ENCODE assay signal across 29 cellular contexts in genomic region chr12:125470838-125471775, GRCh38.
A peak's percentile ranks its signal among the peaks of the same experiment; 100 is the strongest.
DNase-seq lines count a peak whose midpoint lies in the region; ATAC-seq and TF ChIP-seq lines count a peak whose summit lies in the region.
"Had no signal": no experiment of that assay in that cellular context is flagged by ENCODE, and none has a peak within 500 bp of the region (broad histone marks: within the 10 kb centered on the region; RNA-seq: fewer than 3 reads in every experiment).

No MANE protein-coding gene starts in this region.

- DNase-seq in COLO829 (ENCODE audit: low spot score) (peak; percentile 7), hepatocyte (ENCODE audit: low spot score) (peak; percentile 17), DMS 273 treated with DMSO at 0.1 percent for 48 hours (lab: John Stamatoyannopoulos, UW) (no peak), ovary (no peak), heart left ventricle (no peak), H7 (no peak)
- DNase-seq: activated CD4-positive, alpha-beta T cell treated with anti-CD3 and anti-CD28 coated beads, Interleukin-2, amount 10 ng/mL, durations not matched to agents 7 days and 5 days; activated CD8-positive, alpha-beta memory T cell treated with anti-CD3 and anti-CD28 coated beads, Interleukin-2, amount 50 U/mL, for 48 hours; activated effector memory CD4-positive, alpha-beta T cell treated with Interleukin-2 at 50 U/mL for 16 hours; activated naive CD8-positive, alpha-beta T cell treated with anti-CD3 and anti-CD28 coated beads, Interleukin-2, amount 50 U/mL, for 24 hours; AML-193; COR-L47; cortex of kidney; foreskin fibroblast; hypothalamus; kidney; natural killer cell; NCI-H1417; NCI-H69; posterior cingulate gyrus; stomach; SW 1271; upper lobe of right lung had no signal

- ATAC-seq in GM18870 (IDR thresholded peaks at IDR 0.05; ENCODE audit: unreplicated experiment), result peak; percentile 70
- ATAC-seq in HG03066 (IDR thresholded peaks at IDR 0.05; ENCODE audit: low read depth, unreplicated experiment), result peak; percentile 57
- no peak for ATAC-seq in heart left ventricle
- ATAC-seq: activated naive CD8-positive, alpha-beta T cell treated with anti-CD3 and anti-CD28 coated beads, Interleukin-2, amount 50 U/mL, for 24 hours; HCT116; HepG2; natural killer cell; Right ventricle myocardium inferior; upper lobe of right lung had no signal

- TF ChIP-seq POLR2A in ovary (IDR thresholded peaks at IDR 0.05) (no peak), heart left ventricle (IDR thresholded peaks at IDR 0.05) (no peak)

- intact Hi-C loops in ovary (cut with DNase I), result no loop called here
- intact Hi-C loops in heart left ventricle (cut with DNase I), result no loop called here

- WGBS in hepatocyte (ENCODE audit: low lambda C conversion rate, missing lambda C conversion rate), result 83% methylated on average over 15 of the region's 15 CpGs
- 70 to 76% (median 74%) methylated on average over 15 of the region's 15 CpGs for WGBS in ovary, 3 donors
- WGBS in heart left ventricle, 4 donors, result 46 to 63% (median 55%) methylated on average over 15 of the region's 15 CpGs

- H3K4me1 ChIP-seq in hepatocyte (ENCODE audit: insufficient read depth), result no peaks in the 10 kb centered on the region
- no peaks in the 10 kb centered on the region for H3K4me1 ChIP-seq in ovary (ENCODE audit: insufficient read depth)
- no peaks in the 10 kb centered on the region for H3K4me1 ChIP-seq in heart left ventricle
- H3K4me1 ChIP-seq: stomach, upper lobe of right lung had no signal

- no peaks in the 10 kb centered on the region for H3K79me2 ChIP-seq in hepatocyte

- H3K4me2 ChIP-seq in hepatocyte, result no peak overlapping the region

- H2AFZ ChIP-seq in hepatocyte, result no peak overlapping the region

- H3K27ac ChIP-seq in hepatocyte (no peak overlapping the region), ovary (no peak overlapping the region), heart left ventricle (no peak overlapping the region)
- H3K27ac ChIP-seq: 22Rv1, stomach, upper lobe of right lung had no signal

- H4K20me1 ChIP-seq in hepatocyte (ENCODE audit: insufficient read depth, poor library complexity, severe bottlenecking), result no peaks in the 10 kb centered on the region

- peaks cover 4% of the 10 kb centered on the region for H3K27me3 ChIP-seq in hepatocyte
- no peaks in the 10 kb centered on the region for H3K27me3 ChIP-seq in ovary
- H3K27me3 ChIP-seq in heart left ventricle, result peaks cover 0 to 9% (median 0%) of the 10 kb centered on the region in 9 donors
- H3K27me3 ChIP-seq in H7 (ENCODE audit: control insufficient read depth, insufficient read depth, low read length), result no peaks in the 10 kb centered on the region
- H3K27me3 ChIP-seq: stomach, upper lobe of right lung had no signal

- H3K36me3 ChIP-seq in hepatocyte (replicated peaks; ENCODE audit: insufficient read depth, low read depth), result no peaks in the 10 kb centered on the region
- no peaks in the 10 kb centered on the region for H3K36me3 ChIP-seq in ovary
- no peaks in the 10 kb centered on the region for H3K36me3 ChIP-seq in heart left ventricle
- H3K36me3 ChIP-seq in H7 (replicated peaks; ENCODE audit: control insufficient read depth, insufficient read depth, low read length), result no peaks in the 10 kb centered on the region
- H3K36me3 ChIP-seq: stomach, upper lobe of right lung had no signal

- TF ChIP-seq CTCF in hepatocyte (IDR thresholded peaks at IDR 0.05; ENCODE audit: poor library complexity) (no peak), ovary (IDR thresholded peaks at IDR 0.05) (no peak), heart left ventricle (IDR thresholded peaks at IDR 0.05) (no peak)

- no peaks in the 10 kb centered on the region for H3K9me2 ChIP-seq in hepatocyte (replicated peaks; ENCODE audit: insufficient read depth)

- H3K4me3 ChIP-seq in hepatocyte (no peak overlapping the region), ovary (no peak overlapping the region), heart left ventricle (no peak overlapping the region), H7 (ENCODE audit: insufficient read depth, low read depth, low read length) (no peak overlapping the region)
- H3K4me3 ChIP-seq: stomach, upper lobe of right lung had no signal

- no peak for TF ChIP-seq EP300 in ovary (IDR thresholded peaks at IDR 0.05)

- no peaks in the 10 kb centered on the region for H3K9me3 ChIP-seq in hepatocyte (ENCODE audit: low read depth)
- H3K9me3 ChIP-seq in ovary, result no peaks in the 10 kb centered on the region
- no peaks in the 10 kb centered on the region for H3K9me3 ChIP-seq in heart left ventricle
- H3K9me3 ChIP-seq: stomach, upper lobe of right lung had no signal

Comparison
In these comparisons a context has a peak if more than half of its experiments do, and no peak if none do; other contexts are left out.
1. DNase-seq: peak in COLO829 (single experiment) and hepatocyte (single experiment); none in DMS 273 treated with DMSO at 0.1 percent for 48 hours (single experiment), ovary (0 of 5), heart left ventricle (0 of 5) and H7 (single experiment).
2. ATAC-seq: peak in GM18870 (single experiment) and HG03066 (single experiment); none in heart left ventricle (0 of 4).